7 cellular contexts compared by ENCODE assay signal in the genomic region with DNA sequence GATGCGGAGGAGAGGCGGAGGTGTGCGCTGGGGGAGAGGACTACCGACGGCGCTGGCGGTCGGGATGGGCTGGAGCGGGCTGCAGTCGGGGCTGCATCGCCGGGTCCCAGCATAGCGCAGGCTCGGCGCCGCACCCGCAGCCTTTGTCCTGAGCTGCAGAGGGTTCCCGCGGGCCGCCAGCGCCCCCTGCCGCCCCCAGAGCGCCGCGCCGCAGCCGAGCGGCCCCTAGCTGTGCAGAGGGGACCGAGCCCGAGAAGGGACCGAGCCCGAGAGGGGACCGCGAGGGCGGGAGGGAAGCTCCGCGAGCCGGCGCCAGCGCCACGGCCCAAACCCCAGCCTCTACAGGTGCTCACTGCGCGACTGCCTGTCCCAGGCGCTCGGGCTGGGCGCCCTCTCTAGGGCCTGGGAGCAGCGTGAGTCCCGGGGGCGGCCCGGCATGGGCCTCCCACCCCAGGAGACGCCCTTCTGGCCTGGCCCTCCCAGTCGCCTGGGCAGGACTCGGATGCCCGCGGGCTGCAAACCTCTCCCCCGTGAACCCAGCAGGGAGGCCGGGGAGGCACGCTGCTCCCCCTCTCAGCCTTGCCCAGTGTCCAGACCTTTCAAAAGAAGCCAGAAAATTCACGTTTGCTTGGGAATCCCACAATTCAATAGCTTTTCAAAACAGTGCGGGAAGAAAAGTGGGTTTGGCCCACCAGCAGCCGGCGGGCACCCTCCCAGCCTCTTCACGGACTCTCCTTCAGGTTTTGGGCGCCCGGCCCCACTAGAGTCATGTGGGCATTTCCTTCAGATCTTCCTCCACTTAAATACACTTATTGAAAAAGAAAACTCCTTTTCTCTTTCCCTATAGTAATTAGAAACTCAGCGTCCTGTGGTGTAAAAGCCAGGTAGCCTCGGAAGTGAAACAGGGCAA.
DNase-seq lines count a peak whose midpoint lies in the region; ATAC-seq and TF ChIP-seq lines count a peak whose summit lies in the region.

No MANE protein-coding gene starts in this region.

- TF ChIP-seq CTCF in GM12864 (IDR thresholded peaks at IDR 0.05; ENCODE audit: low read depth, low read length, missing control alignments) (peak; percentile 71), VCaP (conservative IDR thresholded peaks at IDR 0.05) (peak; percentile 96)

- H3K4me3 ChIP-seq in GM12864 (ENCODE audit: low read depth, low read length): no peak overlapping the region

- DNase-seq in GM12864 (ENCODE audit: low read depth) (no peak), NCI-H2029 treated with DMSO at 0.1 percent for 48 hours (lab: John Stamatoyannopoulos, UW) (peak; percentile 29), dermis blood vessel endothelial cell (peak; percentile 75), left lobe of liver (ENCODE audit: low spot score) (peak; percentile 66)
- DNase-seq in stimulated activated CD4-positive, alpha-beta T cell treated with anti-CD3 and anti-CD28 coated beads, Interleukin-2, amount 100 ng/mL, for 48 hours: peak; percentile 61 to 72

- H3K27ac ChIP-seq in VCaP: no peak overlapping the region

- ATAC-seq in HG02678 (IDR thresholded peaks at IDR 0.05; ENCODE audit: unreplicated experiment): peak; percentile 77
- ATAC-seq in left lobe of liver: peak; percentile 94
